ENCODE assay signal across 16 cellular contexts in genomic region chr10:44395902-44396670, GRCh38. TPM values are rescaled to one million over a fixed set of nuclear protein-coding genes. Genes with fewer than 3 reads are reported as not detected.
A peak's percentile ranks its signal among the peaks of the same experiment; 100 is the strongest.
DNase-seq lines count a peak whose midpoint lies in the region; ATAC-seq and TF ChIP-seq lines count a peak whose summit lies in the region.
"Had no signal": no experiment of that assay in that cellular context is flagged by ENCODE, and none has a peak within 500 bp of the region (broad histone marks: within the 10 kb centered on the region; RNA-seq: fewer than 3 reads in every experiment).

No MANE protein-coding gene starts in this region.

- H3K27me3 ChIP-seq in sigmoid colon: no peaks in the 10 kb centered on the region
- H3K27me3 ChIP-seq in dorsolateral prefrontal cortex: peaks cover 0 to 6% (median 0%) of the 10 kb centered on the region in 45 donors

- no peak overlapping the region for H3K4me3 Mint-ChIP-seq in activated CD4-positive, alpha-beta T cell treated with anti-CD3 and anti-CD28 coated beads, Interleukin-2, amount 10 ng/mL, durations not matched to agents 7 days and 5 days

- no peak for TF ChIP-seq POLR2A in sigmoid colon (IDR thresholded peaks at IDR 0.05)

- CTCF ChIA-PET in activated CD4-positive, alpha-beta T cell treated with anti-CD3 and anti-CD28 coated beads, Interleukin-2, amount 10 ng/mL, durations not matched to agents 7 days and 5 days (lab: Charles Lee): no interaction called here

- ATAC-seq in mucosa of descending colon (peak; percentile 4), HG03342 (IDR thresholded peaks at IDR 0.05; ENCODE audit: unreplicated experiment) (no peak)

- peaks cover 7% of the 10 kb centered on the region for H3K27me3 Mint-ChIP-seq in activated CD4-positive, alpha-beta T cell treated with anti-CD3 and anti-CD28 coated beads, Interleukin-2, amount 10 ng/mL, durations not matched to agents 7 days and 5 days

- H3K4me1 ChIP-seq in mucosa of descending colon (ENCODE audit: low read depth) (peaks cover 8% of the 10 kb centered on the region), sigmoid colon (peaks cover 0 to 14% (median 7%) of the 10 kb centered on the region in 4 donors)
- H3K4me1 ChIP-seq: HAP-1 had no signal

- no peaks in the 10 kb centered on the region for H3K9me3 Mint-ChIP-seq in activated CD4-positive, alpha-beta T cell treated with anti-CD3 and anti-CD28 coated beads, Interleukin-2, amount 10 ng/mL, durations not matched to agents 7 days and 5 days

- no peaks in the 10 kb centered on the region for H3K4me1 Mint-ChIP-seq in activated CD4-positive, alpha-beta T cell treated with anti-CD3 and anti-CD28 coated beads, Interleukin-2, amount 10 ng/mL, durations not matched to agents 7 days and 5 days

- intact Hi-C loops in mucosa of descending colon (cut with DNase I, micrococcal nuclease) (loop anchor here in 1 of 2 donors (10.0 kb wide), 1 partner anchor 459 kb away; no protein-coding TSS in a partner anchor), sigmoid colon (cut with DNase I) (no loop called here), dorsolateral prefrontal cortex (cut with DNase I) (no loop called here)

- no peak overlapping the region for H3K27ac Mint-ChIP-seq in activated CD4-positive, alpha-beta T cell treated with anti-CD3 and anti-CD28 coated beads, Interleukin-2, amount 10 ng/mL, durations not matched to agents 7 days and 5 days

- no peaks in the 10 kb centered on the region for H3K36me3 Mint-ChIP-seq in activated CD4-positive, alpha-beta T cell treated with anti-CD3 and anti-CD28 coated beads, Interleukin-2, amount 10 ng/mL, durations not matched to agents 7 days and 5 days (ENCODE audit: low read depth)

- TF ChIP-seq EP300 in sigmoid colon (IDR thresholded peaks at IDR 0.05): no peak

- peak; percentile 1 for DNase-seq in activated CD4-positive, alpha-beta T cell treated with anti-CD3 and anti-CD28 coated beads, Interleukin-2, amount 10 ng/mL, durations not matched to agents 7 days and 5 days
- no peak for DNase-seq in activated CD4-positive, alpha-beta T cell treated with anti-CD3 and anti-CD28 coated beads for 48 hours
- DNase-seq in cerebellar cortex (ENCODE audit: low spot score) (peak; percentile 37), mucosa of descending colon (no peak), sigmoid colon (peak; percentile 24), dorsolateral prefrontal cortex (no peak), HCEC 1CT (no peak)
- DNase-seq: IMR-90, NCI-H187 treated with DMSO at 0.1 percent for 48 hours, NCI-H446, PC-9 had no signal

- TF ChIP-seq CTCF in mucosa of descending colon (IDR thresholded peaks at IDR 0.05): no peak
- no peak for TF ChIP-seq CTCF in sigmoid colon (IDR thresholded peaks at IDR 0.05)
- no peak for TF ChIP-seq CTCF in dorsolateral prefrontal cortex (IDR thresholded peaks at IDR 0.05 in 54 of 56, conservative IDR thresholded peaks at IDR 0.05 in 2 of 56; ENCODE audit: low read depth in 1 of 56, partially characterized antibody in 56 of 56)

- 66 to 79% methylated on average over 11 of the region's 11 CpGs for WGBS in sigmoid colon, 2 donors

- H3K9me3 ChIP-seq in mucosa of descending colon (no peaks in the 10 kb centered on the region), sigmoid colon (no peaks in the 10 kb centered on the region)
- H3K9me3 ChIP-seq: BLaER1 treated with 17β-estradiol and CSF1 and Interleukin-3, amounts not matched to agents 10 nM and 100 nM; HAP-1 had no signal

- no peak overlapping the region for H3K27ac ChIP-seq in sigmoid colon
- no peak overlapping the region for H3K27ac ChIP-seq in dorsolateral prefrontal cortex
- H3K27ac ChIP-seq: 22Rv1; BLaER1 treated with 17β-estradiol and CSF1 and Interleukin-3, amounts not matched to agents 10 nM and 100 nM; PC-9 had no signal

- H3K36me3 ChIP-seq in mucosa of descending colon (ENCODE audit: low read depth): no peaks in the 10 kb centered on the region
- H3K36me3 ChIP-seq in sigmoid colon: no peaks in the 10 kb centered on the region
- H3K36me3 ChIP-seq: BLaER1 treated with 17β-estradiol and CSF1 and Interleukin-3, amounts not matched to agents 10 nM and 100 nM; HAP-1 had no signal

- POLR2A ChIA-PET in activated CD4-positive, alpha-beta T cell treated with anti-CD3 and anti-CD28 coated beads, Interleukin-2, amount 10 ng/mL, durations not matched to agents 7 days and 5 days (lab: Charles Lee): no interaction called here

- H3K4me3 ChIP-seq in mucosa of descending colon (no peak overlapping the region), sigmoid colon (no peak overlapping the region), dorsolateral prefrontal cortex (no peak overlapping the region)
- H3K4me3 ChIP-seq: BLaER1 treated with 17β-estradiol and CSF1 and Interleukin-3, amounts not matched to agents 10 nM and 100 nM; HAP-1; PC-9 had no signal

RNA-seq across cellular contexts. Expression of gene CXCL12, which starts 11.2 kb away (rescaled TPM):
- not detected for total RNA-seq in activated CD4-positive, alpha-beta T cell treated with anti-CD3 and anti-CD28 coated beads, Interleukin-2, amount 10 ng/mL, durations not matched to agents 7 days and 5 days
- total RNA-seq in mucosa of descending colon (10 to 100 TPM; 17.1 to 97.8 (median 51.3) TPM), sigmoid colon (100 to 1,000 TPM in 1 of 4 donors, 10 to 100 TPM in 3; 72.1 to 111 (median 80.7) TPM), dorsolateral prefrontal cortex (10 to 100 TPM in 67 of 120 experiments, 1 to 10 TPM in 53; 2.1 to 36.3 (median 10.6) TPM)
- 10 to 100 TPM; 13.6 to 54.1 (median 43.5) TPM for polyA plus RNA-seq in sigmoid colon
- total RNA-seq: HT-29, PC-9 had no signal

Comparison
In these comparisons a context has a peak if more than half of its experiments do, and no peak if none do; other contexts are left out.
1. DNase-seq: peak in activated CD4-positive, alpha-beta T cell treated with anti-CD3 and anti-CD28 coated beads, Interleukin-2, amount 10 ng/mL, durations not matched to agents 7 days and 5 days (single experiment), cerebellar cortex (single experiment) and sigmoid colon (single experiment); none in activated CD4-positive, alpha-beta T cell treated with anti-CD3 and anti-CD28 coated beads for 48 hours (single experiment), mucosa of descending colon (0 of 3), dorsolateral prefrontal cortex (0 of 10) and HCEC 1CT (single experiment).